Comparison of ENCODE assay signal across 1 cellular context in genomic region chr7:108875139-108875538, GRCh38.
TF ChIP-seq lines count a peak whose summit lies in the region.

No MANE protein-coding gene starts in this region.

TF ChIP-seq in SK-N-SH, 30 proteins besides CTCF, POLR2A, EP300 and RAD21 (continued from another document):
- no peak for TF ChIP-seq ZBTB33 (IDR thresholded peaks at IDR 0.05; ENCODE audit: borderline replicate concordance, low read depth)
- TF ChIP-seq CHD2 (IDR thresholded peaks at IDR 0.05; ENCODE audit: low read length, partially characterized antibody) = no peak
- no peak for TF ChIP-seq IRF3 (IDR thresholded peaks at IDR 0.05; ENCODE audit: low read depth, low read length)
- TF ChIP-seq FOXJ3 (CRISPR knock-in tag; IDR thresholded peaks at IDR 0.05) = no peak
- no peak for TF ChIP-seq FOXM1 (IDR thresholded peaks at IDR 0.05; ENCODE audit: low read depth)
- TF ChIP-seq MAX (IDR thresholded peaks at IDR 0.05; ENCODE audit: low read depth) = no peak
- TF ChIP-seq GATA2 (CRISPR knock-in tag; IDR thresholded peaks at IDR 0.05) = no peak
- TF ChIP-seq GABPA (IDR thresholded peaks at IDR 0.05; ENCODE audit: low read depth) = no peak
- no peak for TF ChIP-seq MEF2A (IDR thresholded peaks at IDR 0.05; ENCODE audit: borderline replicate concordance, low read depth)
- no peak for TF ChIP-seq TEAD4 (IDR thresholded peaks at IDR 0.05; ENCODE audit: borderline replicate concordance, insufficient read depth)
- no peak for TF ChIP-seq EZH2phosphoT487 (IDR thresholded peaks at IDR 0.05; ENCODE audit: borderline replicate concordance, low read depth)
- TF ChIP-seq MXI1 (IDR thresholded peaks at IDR 0.05; ENCODE audit: low read depth, low read length) = no peak
- no peak for TF ChIP-seq RXRA (IDR thresholded peaks at IDR 0.05; ENCODE audit: borderline replicate concordance, low read depth)
TF ChIP-seq in SK-N-SH: peak in this region for 0.
